Comparison of ENCODE assay signal across 16 cellular contexts in the genomic region with DNA sequence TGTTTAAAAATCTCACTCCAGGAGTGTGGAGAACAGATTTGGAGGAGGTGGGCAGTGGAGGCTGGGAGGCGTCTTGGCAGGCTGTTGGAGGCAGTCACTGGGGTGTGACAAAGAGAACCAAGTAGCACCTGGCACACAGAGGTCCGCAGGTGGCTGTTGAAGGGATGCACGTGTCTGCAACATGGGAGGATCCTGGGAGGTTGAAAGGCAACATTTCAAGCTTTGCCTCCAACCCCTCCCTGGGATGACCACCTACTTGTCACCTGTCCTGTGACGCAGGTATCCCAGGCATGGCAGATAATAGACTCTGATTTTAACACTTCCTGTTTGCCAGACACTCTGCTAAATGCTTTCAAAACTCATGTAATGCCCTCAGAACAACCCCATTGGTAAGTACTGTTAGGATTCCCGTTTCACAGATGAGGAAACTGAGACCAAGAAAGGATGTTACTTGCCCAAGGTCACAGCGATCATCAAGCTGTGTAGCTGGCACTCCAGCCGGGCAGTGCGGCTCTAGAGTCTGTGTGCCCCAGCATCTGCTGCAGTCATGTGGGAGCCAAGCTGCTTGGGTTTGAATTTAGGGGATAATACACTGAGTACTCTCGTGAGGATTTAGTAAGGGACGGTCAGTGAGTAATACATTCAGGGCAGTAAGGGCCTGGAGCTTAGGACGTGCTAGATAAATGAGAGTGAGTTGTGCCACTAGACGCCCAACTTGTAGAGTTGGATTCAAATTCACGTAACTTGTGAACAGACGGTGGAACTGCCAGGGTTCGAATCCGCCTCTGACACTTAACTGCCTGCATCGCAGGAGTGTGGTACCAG.
DNase-seq lines count a peak whose midpoint lies in the region; ATAC-seq, FAIRE-seq and TF ChIP-seq lines count a peak whose summit lies in the region.
"Had no signal": no experiment of that assay in that cellular context is flagged by ENCODE, and none has a peak within 500 bp of the region (broad histone marks: within the 10 kb centered on the region; RNA-seq: fewer than 3 reads in every experiment).

No MANE protein-coding gene starts in this region.

- TF ChIP-seq POLR2A in HepG2 (IDR thresholded peaks at IDR 0.05; ENCODE audit: insufficient read depth in 1 of 2, low read depth in 2 of 2, low read length in 2 of 2) (no peak), right lobe of liver (IDR thresholded peaks at IDR 0.05) (no peak), esophagus squamous epithelium (IDR thresholded peaks at IDR 0.05) (no peak)

- FAIRE-seq in HepG2 (lab: Jason Lieb, UNC): no peak

- POLR2A ChIA-PET in HepG2 (lab: Yijun Ruan, JAX): no interaction called here

- TF ChIP-seq EP300 in HepG2 (IDR thresholded peaks at IDR 0.05; ENCODE audit: low read depth in 2 of 2, low read length in 2 of 2) (no peak), HepG2 (CRISPR knock-in tag; IDR thresholded peaks at IDR 0.05; ENCODE audit: borderline replicate concordance) (no peak)

- H3K36me3 ChIP-seq in HepG2 (replicated peaks in 1 of 2; ENCODE audit: control insufficient read depth in 1 of 2, insufficient read depth in 2 of 2, low read length in 2 of 2): no peaks in the 10 kb centered on the region
- no peaks in the 10 kb centered on the region for H3K36me3 ChIP-seq in right lobe of liver
- no peaks in the 10 kb centered on the region for H3K36me3 ChIP-seq in esophagus squamous epithelium

- no peak for TF ChIP-seq RAD21 in HepG2 (CRISPR knock-in tag; IDR thresholded peaks at IDR 0.05)

- H2AFZ ChIP-seq in HepG2 (ENCODE audit: low read length): no peak overlapping the region

- H3K36me3 Mint-ChIP-seq in progenitor cell of endocrine pancreas (ENCODE audit: insufficient read depth): no peaks in the 10 kb centered on the region
- H3K36me3 Mint-ChIP-seq: CD8-positive, alpha-beta T cell had no signal

- intact Hi-C loops in HepG2 (cut with micrococcal nuclease; ENCODE audit: unreplicated experiment): no loop called here
- intact Hi-C loops in right lobe of liver (cut with DNase I): no loop called here
- intact Hi-C loops in esophagus squamous epithelium (cut with DNase I): no loop called here

- H3K4me3 ChIP-seq in HepG2 (replicated peaks in 1 of 3; ENCODE audit: insufficient read depth in 1 of 3, low read depth in 2 of 3, low read length in 3 of 3) (no peak overlapping the region), right lobe of liver (no peak overlapping the region), esophagus squamous epithelium (no peak overlapping the region)

- H3K4me1 ChIP-seq in HepG2 (ENCODE audit: insufficient read depth, low read length): peaks cover 13% of the 10 kb centered on the region
- H3K4me1 ChIP-seq in right lobe of liver: no peaks in the 10 kb centered on the region
- H3K4me1 ChIP-seq in esophagus squamous epithelium: peaks cover 18 to 76% (median 25%) of the 10 kb centered on the region in 3 donors

- no peak overlapping the region for H3K27ac Mint-ChIP-seq in progenitor cell of endocrine pancreas
- H3K27ac Mint-ChIP-seq: activated naive CD4-positive, alpha-beta T cell treated with anti-CD3 and anti-CD28 coated beads for 36 hours; CD8-positive, alpha-beta T cell; dendritic cell treated with granulocyte-macrophage colony-stimulating factor and Interleukin-4, amounts not matched to agents 40 ng/mL and 50 ng/mL, for 4 days had no signal

- 47% methylated on average over 17 of the region's 17 CpGs for WGBS in HepG2 (ENCODE audit: low lambda C conversion rate)
- 74% methylated on average over 11 of the region's 17 CpGs for WGBS in right lobe of liver (ENCODE audit: insufficient coverage, low coverage, low lambda C conversion rate, missing lambda C conversion rate)
- WGBS in esophagus squamous epithelium, 2 donors: 75 to 78% methylated on average over 13 to 16 of the region's 17 CpGs

- no peak for DNase-seq in HepG2 (ENCODE audit: low spot score)
- DNase-seq in right lobe of liver: no peak
- DNase-seq in NCI-H748 treated with DMSO at 0.1 percent for 48 hours (lab: John Stamatoyannopoulos, UW): peak; percentile 6
- no peak for DNase-seq in esophagus squamous epithelium (lab: John Stamatoyannopoulos, UW)
- no peak for DNase-seq in stimulated activated CD4-positive, alpha-beta T cell treated with anti-CD3 and anti-CD28 coated beads, Interleukin-1b, Interleukin-23, amount 100 ng/mL, for 48 hours
- DNase-seq in Kasumi-1 (lab: John Stamatoyannopoulos, UW): no peak
- no peak for DNase-seq in progenitor cell of endocrine pancreas (ENCODE audit: low spot score, unreplicated experiment)
- no peak for DNase-seq in activated CD8-positive, alpha-beta memory T cell treated with anti-CD3 and anti-CD28 coated beads for 24 hours
- DNase-seq: activated CD4-positive, alpha-beta T cell treated with anti-CD3 and anti-CD28 coated beads for 4 hours; activated CD8-positive, alpha-beta memory T cell treated with anti-CD3 and anti-CD28 coated beads, Interleukin-2, amount 50 U/mL, for 48 hours; activated naive CD4-positive, alpha-beta T cell treated with anti-CD3 and anti-CD28 coated beads for 36 hours; CD8-positive, alpha-beta T cell; NCI-H1048; T1000 had no signal

- no peaks in the 10 kb centered on the region for H4K20me1 ChIP-seq in HepG2 (ENCODE audit: insufficient read depth, low read length)

- ATAC-seq in HepG2 (no peak), right lobe of liver (no peak)
- ATAC-seq: CD8-positive, alpha-beta T cell had no signal

- CTCF ChIA-PET in HepG2 (lab: Yijun Ruan, JAX; ENCODE audit: low intra/inter-chr PET ratio, low total read pairs): no interaction called here

- H3K27me3 Mint-ChIP-seq in progenitor cell of endocrine pancreas: no peaks in the 10 kb centered on the region

- no peaks in the 10 kb centered on the region for H3K9me3 Mint-ChIP-seq in progenitor cell of endocrine pancreas (ENCODE audit: low read depth)
- H3K9me3 Mint-ChIP-seq: activated naive CD4-positive, alpha-beta T cell treated with anti-CD3 and anti-CD28 coated beads for 36 hours; CD8-positive, alpha-beta T cell; dendritic cell treated with granulocyte-macrophage colony-stimulating factor and Interleukin-4, amounts not matched to agents 40 ng/mL and 50 ng/mL, for 4 days; neural crest cell had no signal

- no peak overlapping the region for H3K4me2 ChIP-seq in HepG2 (ENCODE audit: low read depth, low read length)

- no peaks in the 10 kb centered on the region for H3K4me1 Mint-ChIP-seq in progenitor cell of endocrine pancreas (ENCODE audit: low read depth)

- no TSS peak for BruUV-seq in HepG2 (replicated peaks; lab: Mats Ljungman, UMichigan)

- TF ChIP-seq CTCF in HepG2 (CRISPR knock-in tag; IDR thresholded peaks at IDR 0.05) (no peak), right lobe of liver (IDR thresholded peaks at IDR 0.05) (no peak), esophagus squamous epithelium (IDR thresholded peaks at IDR 0.05) (no peak), progenitor cell of endocrine pancreas (IDR thresholded peaks at IDR 0.05; ENCODE audit: unreplicated experiment) (no peak)

- H3K27me3 ChIP-seq in HepG2 (ENCODE audit: control insufficient read depth in 1 of 2, insufficient read depth in 2 of 2, low read length in 2 of 2) (peaks cover 3 to 27% of the 10 kb centered on the region in 2 experiments; a peak in 3 of 5 replicates), right lobe of liver (no peaks in the 10 kb centered on the region), esophagus squamous epithelium (peaks cover 0 to 9% (median 0%) of the 10 kb centered on the region in 4 donors)

- no peak overlapping the region for H3K4me3 Mint-ChIP-seq in progenitor cell of endocrine pancreas (ENCODE audit: low read depth)
- H3K4me3 Mint-ChIP-seq: activated naive CD4-positive, alpha-beta T cell treated with anti-CD3 and anti-CD28 coated beads for 36 hours; CD8-positive, alpha-beta T cell; dendritic cell treated with granulocyte-macrophage colony-stimulating factor and Interleukin-4, amounts not matched to agents 40 ng/mL and 50 ng/mL, for 4 days; neural crest cell had no signal

- H3K9ac ChIP-seq in HepG2 (ENCODE audit: insufficient read depth, low read depth, low read length): no peak overlapping the region

- in situ Hi-C loops in HepG2 (cut with HindIII; ENCODE audit: extremely low pct_ligation_motif_present, low pct_unique_long_range_greater_than_20kb): no loop called here

- H3K27ac ChIP-seq in HepG2 (ENCODE audit: extremely low read length, insufficient read depth, low read length) (no peak overlapping the region), right lobe of liver (no peak overlapping the region), esophagus squamous epithelium (peak overlapping the region; percentile 71 to 87 (median 82))

- H3K9me3 ChIP-seq in HepG2 (ENCODE audit: low read length): no peaks in the 10 kb centered on the region
- no peaks in the 10 kb centered on the region for H3K9me3 ChIP-seq in right lobe of liver
- H3K9me3 ChIP-seq in esophagus squamous epithelium: no peaks in the 10 kb centered on the region

- H3K79me2 ChIP-seq in HepG2 (ENCODE audit: insufficient read depth, low read length): no peaks in the 10 kb centered on the region

TF ChIP-seq in HepG2, 621 proteins besides CTCF, POLR2A, EP300 and RAD21 (continues in another document):
- TF ChIP-seq ZFP82 (CRISPR knock-in tag; IDR thresholded peaks at IDR 0.05; ENCODE audit: borderline replicate concordance) (no peak), ZNF563 (CRISPR knock-in tag; IDR thresholded peaks at IDR 0.05) (0 out of 2 replicates have a peak, but pooled peaks have one; percentile 32), NCOA2 (CRISPR knock-in tag; IDR thresholded peaks at IDR 0.05) (no peak), ZNF17 (CRISPR knock-in tag; IDR thresholded peaks at IDR 0.05) (0 out of 2 replicates have a peak, but pooled peaks have one; percentile 67)
- TF ChIP-seq, protein P1, sequence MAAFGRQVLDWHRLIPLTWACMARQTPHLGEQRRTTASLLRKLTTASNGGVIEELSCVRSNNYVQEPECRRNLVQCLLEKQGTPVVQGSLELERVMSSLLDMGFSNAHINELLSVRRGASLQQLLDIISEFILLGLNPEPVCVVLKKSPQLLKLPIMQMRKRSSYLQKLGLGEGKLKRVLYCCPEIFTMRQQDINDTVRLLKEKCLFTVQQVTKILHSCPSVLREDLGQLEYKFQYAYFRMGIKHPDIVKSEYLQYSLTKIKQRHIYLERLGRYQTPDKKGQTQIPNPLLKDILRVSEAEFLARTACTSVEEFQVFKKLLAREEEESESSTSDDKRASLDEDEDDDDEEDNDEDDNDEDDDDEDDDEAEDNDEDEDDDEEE (CRISPR knock-in tag; IDR thresholded peaks at IDR 0.05): peak; percentile 33; the same call in 1 of the 2 replicates
- TF ChIP-seq, protein P2, sequence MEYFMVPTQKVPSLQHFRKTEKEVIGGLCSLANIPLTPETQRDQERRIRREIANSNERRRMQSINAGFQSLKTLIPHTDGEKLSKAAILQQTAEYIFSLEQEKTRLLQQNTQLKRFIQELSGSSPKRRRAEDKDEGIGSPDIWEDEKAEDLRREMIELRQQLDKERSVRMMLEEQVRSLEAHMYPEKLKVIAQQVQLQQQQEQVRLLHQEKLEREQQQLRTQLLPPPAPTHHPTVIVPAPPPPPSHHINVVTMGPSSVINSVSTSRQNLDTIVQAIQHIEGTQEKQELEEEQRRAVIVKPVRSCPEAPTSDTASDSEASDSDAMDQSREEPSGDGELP (IDR thresholded peaks at IDR 0.05; ENCODE audit: borderline replicate concordance, low read depth): no peak

Comparison
In these comparisons a context has a peak if more than half of its experiments do, and no peak if none do; other contexts are left out.
1. H3K27ac ChIP-seq: peak in esophagus squamous epithelium (4 of 4); none in HepG2 (single experiment) and right lobe of liver (0 of 3).